In genomic region chr7:153642989-153643388, GRCh38 we compare ENCODE assay signal across 26 cellular contexts.
"Had no signal": no experiment of that assay in that cellular context is flagged by ENCODE, and none has a peak within 500 bp of the region (broad histone marks: within the 10 kb centered on the region; RNA-seq: fewer than 3 reads in every experiment).

No MANE protein-coding gene starts in this region.

- DNase-seq: colonic mucosa; cortex of kidney; dermis blood vessel endothelial cell; dorsolateral prefrontal cortex; effector CD4-positive, alpha-beta T cell; effector CD8-positive, alpha-beta T cell; effector memory CD4-positive, alpha-beta T cell; effector memory CD8-positive, alpha-beta T cell; endodermal cell; erythroblast; esophagus squamous epithelium; foreskin fibroblast; foreskin keratinocyte; foreskin melanocyte; gastrocnemius medialis; glutamatergic neuron; head of caudate nucleus; heart left ventricle; heart right ventricle had no signal

- H3K27me3 Mint-ChIP-seq: dendritic cell treated with granulocyte-macrophage colony-stimulating factor and Interleukin-4, amounts not matched to agents 40 ng/mL and 50 ng/mL, for 4 days; effector memory CD8-positive, alpha-beta T cell had no signal

- H3K27ac Mint-ChIP-seq: dendritic cell treated with granulocyte-macrophage colony-stimulating factor and Interleukin-4, amounts not matched to agents 40 ng/mL and 50 ng/mL, for 4 days; effector memory CD8-positive, alpha-beta T cell; endodermal cell had no signal

- H3K4me3 ChIP-seq: colonic mucosa, coronary artery, dorsolateral prefrontal cortex, esophagus muscularis mucosa, esophagus squamous epithelium, gastrocnemius medialis, gastroesophageal sphincter, heart left ventricle, heart right ventricle had no signal

- ATAC-seq: effector memory CD8-positive, alpha-beta T cell; esophagus mucosa; foreskin keratinocyte; gastrocnemius medialis; gastroesophageal sphincter; heart left ventricle; heart right ventricle had no signal

- H3K9me3 ChIP-seq: colonic mucosa had no signal

- H3K36me3 ChIP-seq: colonic mucosa, esophagus muscularis mucosa, esophagus squamous epithelium, gastrocnemius medialis, gastroesophageal sphincter, heart left ventricle, heart right ventricle had no signal

- FAIRE-seq: endothelial cell of umbilical vein had no signal

- H3K4me3 Mint-ChIP-seq: dendritic cell treated with granulocyte-macrophage colony-stimulating factor and Interleukin-4, amounts not matched to agents 40 ng/mL and 50 ng/mL, for 4 days; effector memory CD8-positive, alpha-beta T cell; endodermal cell had no signal

- H3K4me1 ChIP-seq: colonic mucosa, esophagus squamous epithelium, foreskin keratinocyte, gastrocnemius medialis, heart left ventricle, heart right ventricle had no signal

- H3K4me1 Mint-ChIP-seq: endodermal cell had no signal

- H3K27ac ChIP-seq: colonic mucosa, coronary artery, dorsolateral prefrontal cortex, epithelial cell of prostate, esophagus muscularis mucosa, esophagus squamous epithelium, foreskin keratinocyte, gastrocnemius medialis, gastroesophageal sphincter, heart left ventricle, heart right ventricle had no signal

- H3K27me3 ChIP-seq: colonic mucosa, esophagus muscularis mucosa, esophagus squamous epithelium, foreskin keratinocyte, gastrocnemius medialis, gastroesophageal sphincter, heart left ventricle, heart right ventricle had no signal
